Comparison of ENCODE assay signal across 20 cellular contexts in the genomic region with DNA sequence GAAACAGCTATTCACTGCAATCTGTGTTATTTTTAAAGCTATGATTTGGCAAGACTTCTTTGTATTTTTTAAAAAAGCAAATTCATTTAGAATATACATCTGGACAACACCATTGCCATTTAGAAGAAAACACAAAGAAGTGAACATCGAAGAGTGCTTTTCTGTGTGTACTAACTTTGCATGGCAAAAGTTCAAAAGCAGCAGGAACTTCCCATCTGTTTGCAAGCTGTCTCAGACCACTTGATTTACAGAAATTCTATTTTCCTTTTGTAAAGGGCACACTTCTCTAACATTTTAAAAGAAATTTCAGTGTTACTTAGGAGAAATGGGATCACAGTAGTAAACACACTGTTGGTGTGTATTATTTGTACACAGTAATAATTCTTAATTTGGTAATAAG.
A peak's percentile ranks its signal among the peaks of the same experiment; 100 is the strongest.
DNase-seq lines count a peak whose midpoint lies in the region; ATAC-seq and TF ChIP-seq lines count a peak whose summit lies in the region.
"Had no signal": no experiment of that assay in that cellular context is flagged by ENCODE, and none has a peak within 500 bp of the region (broad histone marks: within the 10 kb centered on the region; RNA-seq: fewer than 3 reads in every experiment).

No MANE protein-coding gene starts in this region.

- intact Hi-C loops in left ventricle myocardium inferior (cut with micrococcal nuclease) (loop anchor here (5.0 kb wide), 1 partner anchor 145 kb away; the partner anchor contains the start of gene CALCRL), cardiac septum (cut with DNase I) (loop anchor here (2.0 kb wide), 1 partner anchor 147 kb away; the partner anchor contains the start of gene CALCRL), upper lobe of right lung (cut with DNase I) (no loop called here)

- DNase-seq in left ventricle myocardium inferior (no peak), cardiac septum (ENCODE audit: low spot score) (no peak), coronary artery (ENCODE audit: low spot score) (no peak), hepatocyte (ENCODE audit: low spot score) (no peak), upper lobe of right lung (no peak), T-helper 1 cell (no peak), NCI-H526 treated with DMSO at 0.1 percent for 48 hours (lab: John Stamatoyannopoulos, UW) (no peak)
- DNase-seq in stimulated activated CD4-positive, alpha-beta T cell treated with anti-CD3 and anti-CD28 coated beads, Interleukin-4, amount 100 ng/mL, for 24 hours, result no peak
- DNase-seq: activated CD4-positive, CD25-positive, alpha-beta regulatory T cell; activated naive CD8-positive, alpha-beta T cell treated with anti-CD3 and anti-CD28 coated beads, Interleukin-2, amount 50 U/mL, for 24 hours; CD8-positive, alpha-beta T cell; central memory CD4-positive, alpha-beta T cell; DND-41; effector memory CD8-positive, alpha-beta T cell; NCI-H1436; stimulated activated naive CD4-positive, alpha-beta T cell treated with Interleukin-2 at 50 U/mL for 16 hours; trophoblast cell had no signal

- H3K27me3 ChIP-seq in left ventricle myocardium inferior (ENCODE audit: low read depth) (no peaks in the 10 kb centered on the region), hepatocyte (no peaks in the 10 kb centered on the region), upper lobe of right lung (no peaks in the 10 kb centered on the region)
- H3K27me3 ChIP-seq: gastroesophageal sphincter had no signal

- no peaks in the 10 kb centered on the region for H3K9me2 ChIP-seq in hepatocyte (replicated peaks; ENCODE audit: insufficient read depth)

- H3K36me3 ChIP-seq in left ventricle myocardium inferior (no peaks in the 10 kb centered on the region), hepatocyte (replicated peaks; ENCODE audit: insufficient read depth, low read depth) (no peaks in the 10 kb centered on the region), upper lobe of right lung (no peaks in the 10 kb centered on the region)
- H3K36me3 ChIP-seq: gastroesophageal sphincter had no signal

- no peaks in the 10 kb centered on the region for H3K79me2 ChIP-seq in hepatocyte

- peak overlapping the region; percentile 13 for H3K4me2 ChIP-seq in hepatocyte

- H3K4me3 ChIP-seq in left ventricle myocardium inferior (peak overlapping the region; percentile 47), coronary artery (peak overlapping the region; percentile 0), hepatocyte (no peak overlapping the region), upper lobe of right lung (peak overlapping the region; percentile 7)
- H3K4me3 ChIP-seq: gastroesophageal sphincter, lung had no signal

- ATAC-seq in upper lobe of right lung, result no peak
- ATAC-seq: activated naive CD8-positive, alpha-beta T cell treated with anti-CD3 and anti-CD28 coated beads, Interleukin-2, amount 50 U/mL, for 24 hours; CD8-positive, alpha-beta T cell; effector memory CD8-positive, alpha-beta T cell; gastroesophageal sphincter; natural killer cell treated with Interleukin-12 subunit alpha and Interleukin-12 subunit beta and Interleukin-15 and Interleukin-18, amount 100 ng/mL, for 72 hours had no signal

- H2AFZ ChIP-seq in hepatocyte, result no peak overlapping the region

- no peaks in the 10 kb centered on the region for H4K20me1 ChIP-seq in hepatocyte (ENCODE audit: insufficient read depth, poor library complexity, severe bottlenecking)

- no peak for TF ChIP-seq CTCF in left ventricle myocardium inferior (IDR thresholded peaks at IDR 0.05; ENCODE audit: borderline replicate concordance)
- no peak for TF ChIP-seq CTCF in coronary artery (IDR thresholded peaks at IDR 0.05)
- no peak for TF ChIP-seq CTCF in hepatocyte (IDR thresholded peaks at IDR 0.05; ENCODE audit: poor library complexity)
- TF ChIP-seq CTCF in upper lobe of right lung (IDR thresholded peaks at IDR 0.05), result no peak

- H3K27ac ChIP-seq in left ventricle myocardium inferior (replicated peaks) (peak overlapping the region; percentile 60), coronary artery (no peak overlapping the region), hepatocyte (no peak overlapping the region), upper lobe of right lung (no peak overlapping the region)
- H3K27ac ChIP-seq: gastroesophageal sphincter had no signal

- 38% methylated on average over 1 of the region's 1 CpG for WGBS in hepatocyte (ENCODE audit: low lambda C conversion rate, missing lambda C conversion rate)

- H3K4me1 ChIP-seq in left ventricle myocardium inferior (peaks cover 18% of the 10 kb centered on the region), hepatocyte (ENCODE audit: insufficient read depth) (peaks cover 4% of the 10 kb centered on the region), upper lobe of right lung (no peaks in the 10 kb centered on the region)
- H3K4me1 ChIP-seq: gastroesophageal sphincter had no signal

- H3K9me3 ChIP-seq in left ventricle myocardium inferior (replicated peaks) (peaks cover 8% of the 10 kb centered on the region), hepatocyte (ENCODE audit: low read depth) (no peaks in the 10 kb centered on the region), upper lobe of right lung (no peaks in the 10 kb centered on the region)
- H3K9me3 ChIP-seq: gastroesophageal sphincter had no signal
